Comparison of ENCODE assay signal across 18 cellular contexts in genomic region chr11:122126024-122126678, GRCh38. TPM values are rescaled to one million over a fixed set of nuclear protein-coding genes. Genes with fewer than 3 reads are reported as not detected.
DNase-seq lines count a peak whose midpoint lies in the region; ATAC-seq and TF ChIP-seq lines count a peak whose summit lies in the region.
"Had no signal": no experiment of that assay in that cellular context is flagged by ENCODE, and none has a peak within 500 bp of the region (broad histone marks: within the 10 kb centered on the region; RNA-seq: fewer than 3 reads in every experiment).

No MANE protein-coding gene starts in this region.

- peaks cover 78% of the 10 kb centered on the region; the same call in 1 of the 2 replicates for H4K20me1 ChIP-seq in IMR-90 (ENCODE audit: insufficient read depth, low read length)
- H4K20me1 ChIP-seq: BLaER1 had no signal

- H3K79me1 ChIP-seq in IMR-90 (ENCODE audit: low read depth in 1 of 2, low read length in 2 of 2): peaks cover 16 to 67% of the 10 kb centered on the region in 2 experiments; a peak in 3 of 4 replicates

- in situ Hi-C loops in IMR-90 (cut with MboI; ENCODE audit: low sequenced_read_pairs): no loop called here

- POLR2A ChIA-PET in IMR-90 (lab: Charles Lee; ENCODE audit: unreplicated experiment): interaction anchor here (0.6 kb wide), 1 partner anchor 402 kb away, joined by 4 read pairs; no protein-coding TSS in a partner anchor

- CTCF ChIA-PET in IMR-90 (lab: Yijun Ruan, JAX): interaction anchor here (0.6 to 0.8 kb wide), 2 partner anchors 11 to 1135 kb away, joined by 3 read pairs; no protein-coding TSS in a partner anchor

- H3K36me3 ChIP-seq in IMR-90 (ENCODE audit: control insufficient read depth, insufficient read depth, low read length): peaks cover 26% of the 10 kb centered on the region
- H3K36me3 ChIP-seq: BLaER1 had no signal

- ATAC-seq in IMR-90 (ENCODE audit: low read depth) (no peak), GM19455 (IDR thresholded peaks at IDR 0.05; ENCODE audit: unreplicated experiment) (no peak)
- ATAC-seq in stimulated activated memory B cell treated with anti-CD40 and anti-IgM and Interleukin-4, amounts not matched to agents 10 μg/mL and 1 μg/mL and 100 μg/mL, for 72 hours: peak; percentile 27
- ATAC-seq: PC-3 had no signal

- H3K9ac ChIP-seq in IMR-90 (ENCODE audit: low read depth, low read length): no peak overlapping the region
- H3K9ac ChIP-seq: BLaER1 had no signal

- no peaks in the 10 kb centered on the region for H3K9me3 ChIP-seq in IMR-90 (ENCODE audit: control insufficient read depth, insufficient read depth, low read length)
- H3K9me3 ChIP-seq: BLaER1 had no signal

- intact Hi-C loops in IMR-90 (cut with micrococcal nuclease): no loop called here

- peaks cover 15% of the 10 kb centered on the region for H3K4me1 ChIP-seq in IMR-90 (ENCODE audit: control insufficient read depth, insufficient read depth, low read length)
- H3K4me1 ChIP-seq: BLaER1 had no signal

- H3K9me1 ChIP-seq in IMR-90 (ENCODE audit: insufficient read depth, low read length): 0 out of 2 replicates have a peak, but pooled peaks cover 4% of the 10 kb centered on the region

- no peak overlapping the region for H3K23ac ChIP-seq in IMR-90 (ENCODE audit: low read depth, low read length)

- no peak for TF ChIP-seq POLR2A in IMR-90 (IDR thresholded peaks at IDR 0.05; ENCODE audit: low read depth, low read length)

- BruUV-seq in IMR-90 (replicated peaks; lab: Mats Ljungman, UMichigan): no TSS peak

- 83% methylated on average over 1 of the region's 4 CpGs; no CpG with 5 or more reads in 1 of the 2 experiments for WGBS in IMR-90 (ENCODE audit: extremely low coverage in 2 of 2, insufficient read length in 1 of 2), 2 experiments

- no peaks in the 10 kb centered on the region for H3K4me1 Mint-ChIP-seq in stimulated activated memory B cell treated with anti-CD40 and anti-IgM and Interleukin-4, amounts not matched to agents 10 μg/mL and 1 μg/mL and 100 μg/mL, for 72 hours
- H3K4me1 Mint-ChIP-seq: CD8-positive, alpha-beta memory T cell had no signal

- H3K27me3 ChIP-seq in IMR-90 (ENCODE audit: control insufficient read depth, insufficient read depth, low read length): no peaks in the 10 kb centered on the region
- H3K27me3 ChIP-seq: BLaER1 had no signal

- no peak overlapping the region for H2BK20ac ChIP-seq in IMR-90 (ENCODE audit: low read depth, low read length)

- H3K4me2 ChIP-seq in IMR-90 (ENCODE audit: low read depth, low read length): no peak overlapping the region
- H3K4me2 ChIP-seq: BLaER1 had no signal

- no peak overlapping the region for H2AK9ac ChIP-seq in IMR-90 (replicated peaks; ENCODE audit: low read depth, low read length, poor library complexity)

- H3K9me3 Mint-ChIP-seq in stimulated activated memory B cell treated with anti-CD40 and anti-IgM and Interleukin-4, amounts not matched to agents 10 μg/mL and 1 μg/mL and 100 μg/mL, for 72 hours: peaks cover 2% of the 10 kb centered on the region

- no peak overlapping the region for H3K27ac Mint-ChIP-seq in stimulated activated memory B cell treated with anti-CD40 and anti-IgM and Interleukin-4, amounts not matched to agents 10 μg/mL and 1 μg/mL and 100 μg/mL, for 72 hours
- H3K27ac Mint-ChIP-seq: CD8-positive, alpha-beta memory T cell had no signal

- no peak overlapping the region for H3K56ac ChIP-seq in IMR-90 (ENCODE audit: extremely low read depth, insufficient read depth, low read length)

- H3K4me3 Mint-ChIP-seq in stimulated activated memory B cell treated with anti-CD40 and anti-IgM and Interleukin-4, amounts not matched to agents 10 μg/mL and 1 μg/mL and 100 μg/mL, for 72 hours: no peak overlapping the region
- H3K4me3 Mint-ChIP-seq: CD8-positive, alpha-beta memory T cell had no signal

- no peak overlapping the region for H2AFZ ChIP-seq in IMR-90 (replicated peaks; ENCODE audit: low read length, poor library complexity)

- H3K27ac ChIP-seq in IMR-90 (ENCODE audit: insufficient read depth, low read length): peak overlapping the region; percentile 27; the same call in 1 of the 2 replicates
- H3K27ac ChIP-seq in angular gyrus (ENCODE audit: low read depth, low read length): peak overlapping the region; percentile 44
- H3K27ac ChIP-seq: BLaER1, SK-N-MC had no signal

- no peak overlapping the region for H2BK120ac ChIP-seq in IMR-90 (ENCODE audit: low read depth, low read length)

- H4K91ac ChIP-seq in IMR-90 (ENCODE audit: insufficient read depth, low read depth, low read length): no peak overlapping the region

- H2AK5ac ChIP-seq in IMR-90 (ENCODE audit: low read depth, low read length): no peak overlapping the region

- H4K8ac ChIP-seq in IMR-90 (ENCODE audit: low read depth in 2 of 2, low read length in 2 of 2): peak overlapping the region in 1 of 2 experiments; percentile 47; a peak in 1 of 4 replicates

- no peak overlapping the region for H3K4ac ChIP-seq in IMR-90 (ENCODE audit: low read depth, low read length)

- no peak overlapping the region for H2BK15ac ChIP-seq in IMR-90 (ENCODE audit: low read depth, low read length)

- no peak overlapping the region for H3K14ac ChIP-seq in IMR-90 (replicated peaks; ENCODE audit: low read depth, low read length)

- H3K4me3 ChIP-seq in IMR-90 (ENCODE audit: insufficient read depth, low read depth, low read length): no peak overlapping the region
- H3K4me3 ChIP-seq: BLaER1, SK-N-MC had no signal

- peak overlapping the region; percentile 10 for H2BK5ac ChIP-seq in IMR-90 (ENCODE audit: low read depth, low read length, poor library complexity, severe bottlenecking)

- DNase-seq in IMR-90: no peak
- DNase-seq in medulla oblongata (ENCODE audit: extremely low spot score): peak; percentile 51
- DNase-seq in NCI-H2227 (lab: John Stamatoyannopoulos, UW; ENCODE audit: unreplicated experiment): no peak
- DNase-seq in NOMO-1 treated with dmso at 0.1 percent for 144 hours (lab: John Stamatoyannopoulos, UW; ENCODE audit: unreplicated experiment): no peak
- DNase-seq: CD8-positive, alpha-beta memory T cell; DND-41; GDM1; Kasumi-1; NCI-H1417; NCI-H2029 treated with DMSO at 0.1 percent for 48 hours; NCI-H524 treated with DMSO at 0.1 percent for 48 hours; NK-92 treated with Interleukin-12 subunit alpha and Interleukin-12 subunit beta, amount 100 ng/mL, for 24 hours; PC-3 had no signal

- peak overlapping the region; percentile 46; the same call in 1 of the 2 replicates for H3K18ac ChIP-seq in IMR-90 (ENCODE audit: low read depth, low read length)

- H3K36me3 Mint-ChIP-seq in stimulated activated memory B cell treated with anti-CD40 and anti-IgM and Interleukin-4, amounts not matched to agents 10 μg/mL and 1 μg/mL and 100 μg/mL, for 72 hours: no peaks in the 10 kb centered on the region
- H3K36me3 Mint-ChIP-seq: CD8-positive, alpha-beta memory T cell had no signal

- peak overlapping the region; percentile 12; the same call in 1 of the 2 replicates for H4K5ac ChIP-seq in IMR-90 (ENCODE audit: low read depth, low read length)

- peaks cover 10% of the 10 kb centered on the region for H3K27me3 Mint-ChIP-seq in stimulated activated memory B cell treated with anti-CD40 and anti-IgM and Interleukin-4, amounts not matched to agents 10 μg/mL and 1 μg/mL and 100 μg/mL, for 72 hours

- no peak for TF ChIP-seq CTCF in IMR-90 (conservative IDR thresholded peaks at IDR 0.05; ENCODE audit: low read depth, low read length)

- no peak for TF ChIP-seq RAD21 in IMR-90 (IDR thresholded peaks at IDR 0.05; ENCODE audit: low read length)

- dilution Hi-C loops in IMR-90 (cut with HindIII; ENCODE audit: low sequenced_read_pairs, unreplicated experiment): no loop called here

TF ChIP-seq in IMR-90, 13 proteins besides CTCF, POLR2A, EP300 and RAD21:
- TF ChIP-seq ELK1 (IDR thresholded peaks at IDR 0.05; ENCODE audit: borderline replicate concordance, low read depth, low read length): no peak
- TF ChIP-seq RCOR1 (IDR thresholded peaks at IDR 0.05; ENCODE audit: insufficient replicate concordance, low read length): no peak
- TF ChIP-seq NFE2L2 (IDR thresholded peaks at IDR 0.05; ENCODE audit: low read depth, low read length): no peak
- no peak for TF ChIP-seq MXI1 (IDR thresholded peaks at IDR 0.05; ENCODE audit: borderline replicate concordance, low read depth, low read length)
- no peak for TF ChIP-seq USF2 (IDR thresholded peaks at IDR 0.05; ENCODE audit: low read depth, low read length)
- TF ChIP-seq SMC3 (IDR thresholded peaks at IDR 0.05; ENCODE audit: low read depth, low read length): no peak
- TF ChIP-seq MAZ (IDR thresholded peaks at IDR 0.05; ENCODE audit: borderline replicate concordance, low read depth, low read length): no peak
- no peak for TF ChIP-seq MAFK (IDR thresholded peaks at IDR 0.05; ENCODE audit: low read depth, low read length)
- TF ChIP-seq RFX5 (IDR thresholded peaks at IDR 0.05; ENCODE audit: low read depth, low read length): no peak
- no peak for TF ChIP-seq CHD1 (IDR thresholded peaks at IDR 0.05; ENCODE audit: low read depth, low read length)
- no peak for TF ChIP-seq CEBPB (IDR thresholded peaks at IDR 0.05; ENCODE audit: low read depth, low read length)
- TF ChIP-seq FOS (IDR thresholded peaks at IDR 0.05; ENCODE audit: low read depth, low read length): no peak
- TF ChIP-seq BHLHE40 (IDR thresholded peaks at IDR 0.05; ENCODE audit: low read depth, low read length): no peak

RNA-seq across cellular contexts. Expression of gene BLID, which starts 10.1 kb away (rescaled TPM):
- total RNA-seq in IMR-90 (2012; rRNA removed): 25.8 and 30.8 TPM in 2 replicates
- polyA plus RNA-seq in IMR-90 (2012; rRNA removed): 0.13 and 0.24 TPM in 2 replicates
- not detected in 2 replicates for polyA plus RNA-seq in IMR-90 (2012; cell fraction: cytosol; rRNA removed)
- 0.24 and 2.9 TPM in 2 replicates for polyA plus RNA-seq in IMR-90 (2012; cell fraction: nucleus; rRNA removed; ENCODE audit: low replicate concordance)
- total RNA-seq: CD8-positive, alpha-beta memory T cell had no signal
- polyA plus RNA-seq: CD8-positive, alpha-beta memory T cell had no signal
